In the genomic region with DNA sequence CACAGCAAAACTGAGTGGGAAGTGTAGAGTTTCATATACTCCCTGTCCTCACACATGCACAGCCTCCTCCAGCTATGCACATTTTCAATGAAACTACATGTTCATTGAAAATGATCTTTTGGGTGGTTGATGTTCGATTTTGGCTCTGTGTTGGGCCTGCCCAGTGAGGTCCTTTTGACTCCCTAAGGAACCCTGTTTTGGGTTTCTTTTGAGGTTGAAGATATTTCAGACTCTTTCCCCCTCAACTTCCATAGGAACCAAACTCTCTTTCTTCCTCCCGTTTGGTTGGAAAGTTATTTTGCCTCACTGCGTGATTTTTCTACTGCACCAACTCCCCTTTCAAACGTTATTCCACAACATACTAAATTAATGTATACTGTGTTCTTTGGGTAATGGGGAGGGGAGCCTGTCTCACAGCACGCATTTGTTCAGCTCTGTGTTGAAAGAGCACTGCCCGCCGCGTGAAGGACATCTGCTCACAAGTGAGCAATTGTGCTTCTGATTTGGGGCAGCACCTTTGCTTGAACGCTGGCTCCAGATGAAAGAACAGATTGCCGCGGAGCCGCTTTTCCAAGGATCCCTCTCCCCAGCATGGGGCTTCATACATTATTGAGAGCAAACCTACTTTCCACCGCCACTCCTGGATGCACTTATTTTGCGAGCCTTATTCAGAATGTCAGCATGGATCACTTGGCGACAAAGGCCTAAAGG, we compare ENCODE assay signal across 35 cellular contexts.
"Had no signal": no experiment of that assay in that cellular context is flagged by ENCODE, and none has a peak within 500 bp of the region (broad histone marks: within the 10 kb centered on the region; RNA-seq: fewer than 3 reads in every experiment).

No MANE protein-coding gene starts in this region.

- H3K9me3 ChIP-seq: adrenal gland, body of pancreas, heart left ventricle, psoas muscle, right atrium auricular region, stomach, thyroid gland, upper lobe of right lung had no signal

- ATAC-seq: activated CD4-positive, CD25-positive, alpha-beta regulatory T cell treated with anti-CD3 and anti-CD28 coated beads, Interleukin-2, amount 50 U/mL, for 24 hours; body of pancreas; effector memory CD8-positive, alpha-beta T cell; esophagus mucosa; heart left ventricle; left colon; psoas muscle; stimulated activated naive B cell treated with anti-CD40 and anti-IgM and Interleukin-4, amounts not matched to agents 10 μg/mL and 1 μg/mL and 100 μg/mL, for 72 hours; upper lobe of right lung had no signal

- H3K36me3 Mint-ChIP-seq: activated naive CD8-positive, alpha-beta T cell treated with anti-CD3 and anti-CD28 coated beads for 36 hours; immature natural killer cell; naive B cell; stimulated activated naive B cell treated with anti-CD40 and anti-IgM and Interleukin-4, amounts not matched to agents 10 μg/mL and 1 μg/mL and 100 μg/mL, for 72 hours had no signal

- H3K36me3 ChIP-seq: adrenal gland, heart left ventricle, right atrium auricular region, stomach, thyroid gland, upper lobe of right lung had no signal

- H3K4me1 ChIP-seq: adrenal gland, body of pancreas, psoas muscle, right atrium auricular region, stomach, upper lobe of right lung had no signal

- H3K27me3 ChIP-seq: adrenal gland, body of pancreas, heart left ventricle, right atrium auricular region, stomach, thyroid gland, upper lobe of right lung had no signal

- DNase-seq: activated CD4-positive, alpha-beta T cell treated with anti-CD3 and anti-CD28 coated beads for 48 hours; activated CD4-positive, alpha-beta T cell treated with anti-CD3 and anti-CD28 coated beads, Interleukin-2, amount 50 U/mL, for 48 hours; activated CD8-positive, alpha-beta memory T cell treated with anti-CD3 and anti-CD28 coated beads for 24 hours; activated CD8-positive, alpha-beta memory T cell treated with anti-CD3 and anti-CD28 coated beads, Interleukin-2, amount 50 U/mL, for 4 hours; activated effector memory CD4-positive, alpha-beta T cell treated with anti-CD3 and anti-CD28 coated beads, Interleukin-2, amount 50 U/mL, for 16 hours; activated naive CD4-positive, alpha-beta T cell treated with anti-CD3 and anti-CD28 coated beads for 36 hours; activated naive CD8-positive, alpha-beta T cell treated with anti-CD3 and anti-CD28 coated beads for 36 hours; activated T-cell treated with anti-CD3 and anti-CD28 coated beads, Interleukin-2, amount 50 U/mL, for 1 hour; adrenal gland; aorta; body of pancreas; effector memory CD8-positive, alpha-beta T cell; foreskin fibroblast; heart left ventricle; immature natural killer cell; kidney; left colon; mammary epithelial cell; naive B cell; nephron progenitor cell; nucleus accumbens; psoas muscle; stimulated activated CD4-positive, alpha-beta T cell treated with anti-CD3 and anti-CD28 coated beads, Interleukin-15, amount 100 ng/mL, for 24 hours; stimulated activated CD4-positive, alpha-beta T cell treated with anti-CD3 and anti-CD28 coated beads, Interleukin-2, amount 100 ng/mL, for 24 hours; stimulated activated naive B cell treated with anti-CD40 and anti-IgM and Interleukin-4, amounts not matched to agents 10 μg/mL and 1 μg/mL and 100 μg/mL, for 72 hours; stomach; T-helper 9 cell; thyroid gland; upper lobe of right lung had no signal

- H3K27ac Mint-ChIP-seq: activated naive CD4-positive, alpha-beta T cell treated with anti-CD3 and anti-CD28 coated beads for 36 hours; activated naive CD8-positive, alpha-beta T cell treated with anti-CD3 and anti-CD28 coated beads for 36 hours; activated T-helper 1 cell treated with anti-CD3 and anti-CD28 coated beads, Interleukin-12 subunit alpha, Interleukin-12 subunit beta, Interleukin-2, Interleukin-4 antibody, amounts not matched to agents 30 ng/mL and 10 ng/mL and 1 ng/mL, durations not matched to agents 14 hours and 24 hours and 36 hours; effector memory CD8-positive, alpha-beta T cell; immature natural killer cell; nephron progenitor cell; stimulated activated naive B cell treated with anti-CD40 and anti-IgM and Interleukin-4, amounts not matched to agents 10 μg/mL and 1 μg/mL and 100 μg/mL, for 72 hours had no signal

- H3K9me3 Mint-ChIP-seq: activated naive CD4-positive, alpha-beta T cell treated with anti-CD3 and anti-CD28 coated beads for 36 hours; activated naive CD8-positive, alpha-beta T cell treated with anti-CD3 and anti-CD28 coated beads for 36 hours; activated T-helper 1 cell treated with anti-CD3 and anti-CD28 coated beads, Interleukin-12 subunit alpha, Interleukin-12 subunit beta, Interleukin-2, Interleukin-4 antibody, amounts not matched to agents 30 ng/mL and 10 ng/mL and 1 ng/mL, durations not matched to agents 14 hours and 24 hours and 36 hours; effector memory CD8-positive, alpha-beta T cell; immature natural killer cell; naive B cell; stimulated activated naive B cell treated with anti-CD40 and anti-IgM and Interleukin-4, amounts not matched to agents 10 μg/mL and 1 μg/mL and 100 μg/mL, for 72 hours had no signal

- H3K4me3 ChIP-seq: adrenal gland, body of pancreas, coronary artery, heart left ventricle, psoas muscle, right atrium auricular region, stomach, thyroid gland, upper lobe of right lung had no signal

- H3K4me1 Mint-ChIP-seq: naive B cell; stimulated activated naive B cell treated with anti-CD40 and anti-IgM and Interleukin-4, amounts not matched to agents 10 μg/mL and 1 μg/mL and 100 μg/mL, for 72 hours had no signal

- H3K4me3 Mint-ChIP-seq: activated naive CD4-positive, alpha-beta T cell treated with anti-CD3 and anti-CD28 coated beads for 36 hours; activated naive CD8-positive, alpha-beta T cell treated with anti-CD3 and anti-CD28 coated beads for 36 hours; activated T-helper 1 cell treated with anti-CD3 and anti-CD28 coated beads, Interleukin-12 subunit alpha, Interleukin-12 subunit beta, Interleukin-2, Interleukin-4 antibody, amounts not matched to agents 30 ng/mL and 10 ng/mL and 1 ng/mL, durations not matched to agents 14 hours and 24 hours and 36 hours; effector memory CD8-positive, alpha-beta T cell; immature natural killer cell; naive B cell; nephron progenitor cell; stimulated activated naive B cell treated with anti-CD40 and anti-IgM and Interleukin-4, amounts not matched to agents 10 μg/mL and 1 μg/mL and 100 μg/mL, for 72 hours had no signal

- H3K27me3 Mint-ChIP-seq: activated naive CD8-positive, alpha-beta T cell treated with anti-CD3 and anti-CD28 coated beads for 36 hours; effector memory CD8-positive, alpha-beta T cell; naive B cell; stimulated activated naive B cell treated with anti-CD40 and anti-IgM and Interleukin-4, amounts not matched to agents 10 μg/mL and 1 μg/mL and 100 μg/mL, for 72 hours had no signal

- H3K9ac ChIP-seq: parathyroid adenoma had no signal
